ENCODE assay signal across 1 cellular context in genomic region chr20:59832406-59833156, GRCh38.
TF ChIP-seq lines count a peak whose summit lies in the region.

No MANE protein-coding gene starts in this region.

TF ChIP-seq in SK-N-SH treated with all-trans-retinoic acid at 6 μM for 48 hours, 23 proteins besides CTCF, POLR2A, EP300 and RAD21 (continued from another document):
- TF ChIP-seq PATZ1 (CRISPR knock-in tag; IDR thresholded peaks at IDR 0.05; ENCODE audit: borderline replicate concordance) (no peak), ZNF8 (CRISPR knock-in tag; IDR thresholded peaks at IDR 0.05) (no peak), CSDC2 (CRISPR knock-in tag; IDR thresholded peaks at IDR 0.05) (no peak), TCF4 (CRISPR knock-in tag; IDR thresholded peaks at IDR 0.05; ENCODE audit: borderline replicate concordance) (no peak), ZNF70 (CRISPR knock-in tag; IDR thresholded peaks at IDR 0.05) (no peak), PPARA (CRISPR knock-in tag; IDR thresholded peaks at IDR 0.05; ENCODE audit: borderline replicate concordance) (no peak), CSRNP3 (CRISPR knock-in tag; IDR thresholded peaks at IDR 0.05) (no peak), ZNF565 (CRISPR knock-in tag; conservative IDR thresholded peaks at IDR 0.05; ENCODE audit: low read depth) (no peak), SNAI2 (CRISPR knock-in tag; IDR thresholded peaks at IDR 0.05) (no peak), ARNTL (CRISPR knock-in tag; IDR thresholded peaks at IDR 0.05; ENCODE audit: borderline replicate concordance, low read depth) (no peak), BACH2 (CRISPR knock-in tag; IDR thresholded peaks at IDR 0.05; ENCODE audit: borderline replicate concordance) (no peak)
